In genomic region chr9:36533726-36534125, GRCh38 we compare ENCODE assay signal across 1 cellular context. TPM values are rescaled to one million over a fixed set of nuclear protein-coding genes. Genes with fewer than 3 reads are reported as not detected.
"Had no signal": no experiment of that assay in that cellular context is flagged by ENCODE, and none has a peak within 500 bp of the region (broad histone marks: within the 10 kb centered on the region; RNA-seq: fewer than 3 reads in every experiment).

No MANE protein-coding gene starts in this region.

RNA-seq across cellular contexts. Expression of gene MELK, which starts 39.0 kb away (rescaled TPM):
- polyA plus RNA-seq: naive thymus-derived CD4-positive, alpha-beta T cell had no signal
